Comparison of ENCODE assay signal across 8 cellular contexts in the genomic region with DNA sequence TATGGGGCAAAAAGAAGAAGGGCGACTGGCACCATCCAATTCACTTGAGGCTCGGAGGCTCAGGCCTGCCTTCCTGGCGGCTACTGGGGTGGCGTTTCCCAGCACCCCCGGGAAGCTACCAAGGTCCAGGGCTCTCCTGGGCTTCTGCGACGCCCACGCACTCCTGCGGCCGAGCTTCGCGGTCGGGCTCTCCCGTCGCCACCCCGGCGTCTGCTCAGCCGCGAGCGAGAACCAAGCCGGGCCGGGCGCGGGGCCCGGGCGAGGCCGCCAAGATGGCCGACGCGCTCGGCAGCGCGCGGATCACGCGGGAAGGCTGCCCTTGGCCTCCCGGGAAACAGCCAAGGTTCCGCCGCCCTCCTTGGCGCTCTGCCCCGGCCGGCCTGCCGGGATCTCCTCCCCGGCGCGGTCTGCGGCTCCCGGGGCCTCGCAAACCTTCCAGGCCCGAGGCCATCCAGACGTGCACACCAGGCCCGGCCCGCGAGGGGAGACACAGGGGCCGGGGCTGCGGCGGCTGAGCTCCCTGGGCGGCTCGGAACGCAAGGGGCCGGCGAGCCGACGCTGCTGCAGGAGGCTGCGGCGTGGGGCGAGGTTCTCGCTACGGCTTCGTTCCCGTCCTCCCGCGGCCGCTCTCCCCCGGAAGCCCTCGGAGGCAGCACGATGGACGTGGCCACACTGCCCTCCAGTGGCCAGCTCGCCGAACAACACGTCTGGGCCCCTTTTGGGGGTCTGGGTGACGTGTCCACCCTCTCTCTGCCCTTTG. TPM values are rescaled to one million over a fixed set of nuclear protein-coding genes. Genes with fewer than 3 reads are reported as not detected.
DNase-seq lines count a peak whose midpoint lies in the region; ATAC-seq and TF ChIP-seq lines count a peak whose summit lies in the region.

No MANE protein-coding gene starts in this region.

- intact Hi-C loops in Right ventricle myocardium inferior (cut with DNase I) (loop anchor here (1.0 to 10.0 kb wide), 5 partner anchors 21 to 934 kb away; no protein-coding TSS in a partner anchor), tibial artery (cut with DNase I; ENCODE audit: low total_unique reads) (loop anchor here (10.0 kb wide), 1 partner anchor 572 kb away; no protein-coding TSS in a partner anchor)

- H3K9me3 Mint-ChIP-seq in activated naive CD8-positive, alpha-beta T cell treated with anti-CD3 and anti-CD28 coated beads for 36 hours, result no peaks in the 10 kb centered on the region

- H3K79me2 ChIP-seq in parathyroid adenoma, result no peaks in the 10 kb centered on the region

- H3K4me1 ChIP-seq in parathyroid adenoma (peaks cover 8% of the 10 kb centered on the region), tibial artery (peaks cover 6 to 49% (median 43%) of the 10 kb centered on the region in 4 donors)

- H3K27me3 ChIP-seq in parathyroid adenoma (ENCODE audit: control insufficient read depth, insufficient read depth, low read length) (no peaks in the 10 kb centered on the region), tibial artery (no peaks in the 10 kb centered on the region)

- H3K27me3 Mint-ChIP-seq in activated naive CD8-positive, alpha-beta T cell treated with anti-CD3 and anti-CD28 coated beads for 36 hours, result no peaks in the 10 kb centered on the region

- H3K9me3 ChIP-seq in parathyroid adenoma (ENCODE audit: control insufficient read depth, low read length), result no peaks in the 10 kb centered on the region
- no peaks in the 10 kb centered on the region for H3K9me3 ChIP-seq in tibial artery

- H3K36me3 ChIP-seq in parathyroid adenoma (ENCODE audit: control insufficient read depth, insufficient read depth, low read length), result no peaks in the 10 kb centered on the region
- H3K36me3 ChIP-seq in tibial artery, result no peaks in the 10 kb centered on the region

- peaks cover 70% of the 10 kb centered on the region for H3K4me1 Mint-ChIP-seq in activated naive CD8-positive, alpha-beta T cell treated with anti-CD3 and anti-CD28 coated beads for 36 hours

- CTCF ChIA-PET in HEK293T (lab: Yijun Ruan, JAX), result interaction anchor here (0.6 to 3.0 kb wide), 11 partner anchors 11 to 883 kb away, joined by 3 to 13 read pairs (median 3); no protein-coding TSS in a partner anchor

- peak overlapping the region; percentile 83 for H3K4me2 ChIP-seq in parathyroid adenoma (ENCODE audit: low read length)

- peak; percentile 96 for TF ChIP-seq CTCF in parathyroid adenoma (IDR thresholded peaks at IDR 0.05)
- TF ChIP-seq CTCF in tibial artery (IDR thresholded peaks at IDR 0.05), result peak; percentile 96 to 99

- DNase-seq in GM04504 (ENCODE audit: low read depth), result peak; percentile 80
- DNase-seq in HEK293T (ENCODE audit: extremely low spot score), result peak; percentile 90
- DNase-seq in MV-4-11 (lab: John Stamatoyannopoulos, UW), result peak; percentile 74
- peak; percentile 91 for DNase-seq in activated naive CD8-positive, alpha-beta T cell treated with anti-CD3 and anti-CD28 coated beads for 36 hours
- peak; percentile 96 for DNase-seq in Right ventricle myocardium inferior (ENCODE audit: missing footprints)
- peak; percentile 89 to 94 for DNase-seq in tibial artery

- peak overlapping the region; percentile 79 for H3K4me3 Mint-ChIP-seq in activated naive CD8-positive, alpha-beta T cell treated with anti-CD3 and anti-CD28 coated beads for 36 hours

- POLR2A ChIA-PET in HEK293T (lab: Yijun Ruan, JAX), result interaction anchor here (1.5 to 6.8 kb wide), 5 partner anchors 8 to 25 kb away, joined by 6 to 63 read pairs (median 13); a partner anchor contains a TSS

- H3K4me3 ChIP-seq in parathyroid adenoma (ENCODE audit: low read depth, low read length), result peak overlapping the region; percentile 54
- peak overlapping the region; percentile 51 to 68 for H3K4me3 ChIP-seq in tibial artery

- ATAC-seq in SK-N-SH treated with all-trans-retinoic acid at 6 μM for 48 hours, result peak; percentile 94
- peak; percentile 94 for ATAC-seq in Right ventricle myocardium inferior

- H3K9ac ChIP-seq in parathyroid adenoma, result peak overlapping the region; percentile 22

- peak overlapping the region; percentile 94 for H2AFZ ChIP-seq in parathyroid adenoma

- H3K27ac ChIP-seq in parathyroid adenoma, result peak overlapping the region; percentile 89
- H3K27ac ChIP-seq in tibial artery, result peak overlapping the region; percentile 88 to 98

- peak overlapping the region; percentile 96 for H3K27ac Mint-ChIP-seq in activated naive CD8-positive, alpha-beta T cell treated with anti-CD3 and anti-CD28 coated beads for 36 hours

- H3K36me3 Mint-ChIP-seq in activated naive CD8-positive, alpha-beta T cell treated with anti-CD3 and anti-CD28 coated beads for 36 hours, result no peaks in the 10 kb centered on the region

TF ChIP-seq in HEK293T, 16 proteins besides CTCF, POLR2A, EP300 and RAD21:
- TF ChIP-seq HDGF (IDR thresholded peaks at IDR 0.05; ENCODE audit: borderline replicate concordance) (0 out of 2 replicates have a peak, but pooled peaks have one; percentile 47), FOXK2 (IDR thresholded peaks at IDR 0.05) (no peak), L3MBTL2 (conservative IDR thresholded peaks at IDR 0.05) (peak; percentile 83)

TF ChIP-seq in SK-N-SH treated with all-trans-retinoic acid at 6 μM for 48 hours, 23 proteins besides CTCF, POLR2A, EP300 and RAD21:
- 0 out of 2 replicates have a peak, but pooled peaks have one; percentile 34 for TF ChIP-seq ZNF70 (CRISPR knock-in tag; IDR thresholded peaks at IDR 0.05)
- TF ChIP-seq, protein P1, sequence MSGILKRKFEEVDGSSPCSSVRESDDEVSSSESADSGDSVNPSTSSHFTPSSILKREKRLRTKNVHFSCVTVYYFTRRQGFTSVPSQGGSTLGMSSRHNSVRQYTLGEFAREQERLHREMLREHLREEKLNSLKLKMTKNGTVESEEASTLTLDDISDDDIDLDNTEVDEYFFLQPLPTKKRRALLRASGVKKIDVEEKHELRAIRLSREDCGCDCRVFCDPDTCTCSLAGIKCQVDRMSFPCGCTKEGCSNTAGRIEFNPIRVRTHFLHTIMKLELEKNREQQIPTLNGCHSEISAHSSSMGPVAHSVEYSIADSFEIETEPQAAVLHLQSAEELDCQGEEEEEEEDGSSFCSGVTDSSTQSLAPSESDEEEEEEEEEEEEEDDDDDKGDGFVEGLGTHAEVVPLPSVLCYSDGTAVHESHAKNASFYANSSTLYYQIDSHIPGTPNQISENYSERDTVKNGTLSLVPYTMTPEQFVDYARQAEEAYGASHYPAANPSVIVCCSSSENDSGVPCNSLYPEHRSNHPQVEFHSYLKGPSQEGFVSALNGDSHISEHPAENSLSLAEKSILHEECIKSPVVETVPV (CRISPR knock-in tag; IDR thresholded peaks at IDR 0.05), result no peak
- TF ChIP-seq ZC3H10 (CRISPR knock-in tag; IDR thresholded peaks at IDR 0.05), result 0 out of 2 replicates have a peak, but pooled peaks have one; percentile 38
- peak; percentile 65; the same call in 1 of the 2 replicates for TF ChIP-seq CSDC2 (CRISPR knock-in tag; IDR thresholded peaks at IDR 0.05)
- TF ChIP-seq ARNTL (CRISPR knock-in tag; IDR thresholded peaks at IDR 0.05; ENCODE audit: borderline replicate concordance, low read depth), result no peak
- peak; percentile 75; the same call in 1 of the 2 replicates for TF ChIP-seq OSR1 (CRISPR knock-in tag; IDR thresholded peaks at IDR 0.05)
- no peak for TF ChIP-seq ZNF565 (CRISPR knock-in tag; conservative IDR thresholded peaks at IDR 0.05; ENCODE audit: low read depth)
- TF ChIP-seq ZFP3 (CRISPR knock-in tag; IDR thresholded peaks at IDR 0.05), result peak; percentile 26; the same call in 1 of the 2 replicates
- TF ChIP-seq SNAI2 (CRISPR knock-in tag; IDR thresholded peaks at IDR 0.05), result no peak
- TF ChIP-seq BACH2 (CRISPR knock-in tag; IDR thresholded peaks at IDR 0.05; ENCODE audit: borderline replicate concordance), result peak; percentile 65; the same call in 1 of the 2 replicates

RNA-seq across cellular contexts. Expression of a gene that starts 23.5 kb away (rescaled TPM):
- total RNA-seq in activated naive CD8-positive, alpha-beta T cell treated with anti-CD3 and anti-CD28 coated beads for 36 hours, result 10 to 100 TPM; 84.4 to 86.2 TPM
- 46.6 TPM for total RNA-seq in Right ventricle myocardium inferior

Comparison
In these comparisons a context has a peak if more than half of its experiments do, and no peak if none do; other contexts are left out.
1. Peak in every context shown above with its lines: DNase-seq, ATAC-seq, H3K4me3 ChIP-seq and H3K27ac ChIP-seq.